In the genomic region with DNA sequence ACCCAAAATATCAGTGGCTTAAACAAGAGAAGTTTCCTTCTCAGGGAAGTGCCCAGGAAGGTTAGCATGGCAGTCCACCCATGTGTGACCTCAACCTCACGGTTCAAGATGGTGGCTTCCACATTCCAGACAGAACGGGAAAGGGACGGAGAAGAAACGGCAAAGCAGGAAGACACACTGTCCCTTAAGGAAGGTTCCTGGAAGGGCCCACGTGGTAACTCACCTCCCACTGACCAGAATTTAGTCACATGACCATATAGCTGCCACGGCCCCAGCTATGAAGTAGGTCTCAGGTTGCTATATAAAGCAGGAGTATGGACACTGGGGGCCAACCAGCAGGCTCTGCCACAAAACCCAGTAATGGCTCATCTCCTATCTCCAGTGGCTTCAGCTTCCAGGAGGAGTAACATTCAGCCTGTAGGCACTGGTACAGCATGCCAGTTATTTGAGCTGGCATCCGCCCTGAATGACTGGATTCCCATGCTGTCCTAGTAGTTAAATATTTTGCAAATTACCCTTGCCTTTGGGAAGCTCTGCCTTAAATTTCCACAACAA, we compare ENCODE assay signal across 1 cellular context.
TF ChIP-seq lines count a peak whose summit lies in the region.

No MANE protein-coding gene starts in this region.

TF ChIP-seq in K562, 482 proteins besides CTCF, POLR2A, EP300 and RAD21 (continued from another document):
- TF ChIP-seq, protein P1, sequence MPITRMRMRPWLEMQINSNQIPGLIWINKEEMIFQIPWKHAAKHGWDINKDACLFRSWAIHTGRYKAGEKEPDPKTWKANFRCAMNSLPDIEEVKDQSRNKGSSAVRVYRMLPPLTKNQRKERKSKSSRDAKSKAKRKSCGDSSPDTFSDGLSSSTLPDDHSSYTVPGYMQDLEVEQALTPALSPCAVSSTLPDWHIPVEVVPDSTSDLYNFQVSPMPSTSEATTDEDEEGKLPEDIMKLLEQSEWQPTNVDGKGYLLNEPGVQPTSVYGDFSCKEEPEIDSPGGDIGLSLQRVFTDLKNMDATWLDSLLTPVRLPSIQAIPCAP (CRISPR knock-in tag; IDR thresholded peaks at IDR 0.05; ENCODE audit: borderline replicate concordance): no peak
- TF ChIP-seq XRCC4 (IDR thresholded peaks at IDR 0.05; ENCODE audit: extremely low read depth, insufficient read depth, insufficient read length) (no peak), SREBF1 (IDR thresholded peaks at IDR 0.05; ENCODE audit: borderline replicate concordance, low read depth, low read length) (no peak), HMG20A (CRISPR knock-in tag; conservative IDR thresholded peaks at IDR 0.05) (no peak), KAT7 (CRISPR knock-in tag; IDR thresholded peaks at IDR 0.05; ENCODE audit: borderline replicate concordance) (no peak), JUN (IDR thresholded peaks at IDR 0.05; ENCODE audit: borderline replicate concordance, low read depth, low read length) (no peak), JUN (CRISPR knock-in tag; IDR thresholded peaks at IDR 0.05; ENCODE audit: borderline replicate concordance) (no peak)
- TF ChIP-seq, protein P2, sequence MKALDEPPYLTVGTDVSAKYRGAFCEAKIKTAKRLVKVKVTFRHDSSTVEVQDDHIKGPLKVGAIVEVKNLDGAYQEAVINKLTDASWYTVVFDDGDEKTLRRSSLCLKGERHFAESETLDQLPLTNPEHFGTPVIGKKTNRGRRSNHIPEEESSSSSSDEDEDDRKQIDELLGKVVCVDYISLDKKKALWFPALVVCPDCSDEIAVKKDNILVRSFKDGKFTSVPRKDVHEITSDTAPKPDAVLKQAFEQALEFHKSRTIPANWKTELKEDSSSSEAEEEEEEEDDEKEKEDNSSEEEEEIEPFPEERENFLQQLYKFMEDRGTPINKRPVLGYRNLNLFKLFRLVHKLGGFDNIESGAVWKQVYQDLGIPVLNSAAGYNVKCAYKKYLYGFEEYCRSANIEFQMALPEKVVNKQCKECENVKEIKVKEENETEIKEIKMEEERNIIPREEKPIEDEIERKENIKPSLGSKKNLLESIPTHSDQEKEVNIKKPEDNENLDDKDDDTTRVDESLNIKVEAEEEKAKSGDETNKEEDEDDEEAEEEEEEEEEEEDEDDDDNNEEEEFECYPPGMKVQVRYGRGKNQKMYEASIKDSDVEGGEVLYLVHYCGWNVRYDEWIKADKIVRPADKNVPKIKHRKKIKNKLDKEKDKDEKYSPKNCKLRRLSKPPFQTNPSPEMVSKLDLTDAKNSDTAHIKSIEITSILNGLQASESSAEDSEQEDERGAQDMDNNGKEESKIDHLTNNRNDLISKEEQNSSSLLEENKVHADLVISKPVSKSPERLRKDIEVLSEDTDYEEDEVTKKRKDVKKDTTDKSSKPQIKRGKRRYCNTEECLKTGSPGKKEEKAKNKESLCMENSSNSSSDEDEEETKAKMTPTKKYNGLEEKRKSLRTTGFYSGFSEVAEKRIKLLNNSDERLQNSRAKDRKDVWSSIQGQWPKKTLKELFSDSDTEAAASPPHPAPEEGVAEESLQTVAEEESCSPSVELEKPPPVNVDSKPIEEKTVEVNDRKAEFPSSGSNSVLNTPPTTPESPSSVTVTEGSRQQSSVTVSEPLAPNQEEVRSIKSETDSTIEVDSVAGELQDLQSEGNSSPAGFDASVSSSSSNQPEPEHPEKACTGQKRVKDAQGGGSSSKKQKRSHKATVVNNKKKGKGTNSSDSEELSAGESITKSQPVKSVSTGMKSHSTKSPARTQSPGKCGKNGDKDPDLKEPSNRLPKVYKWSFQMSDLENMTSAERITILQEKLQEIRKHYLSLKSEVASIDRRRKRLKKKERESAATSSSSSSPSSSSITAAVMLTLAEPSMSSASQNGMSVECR (CRISPR knock-in tag; IDR thresholded peaks at IDR 0.05): 0 out of 2 replicates have a peak, but pooled peaks have one; percentile 34
- TF ChIP-seq, protein P3, sequence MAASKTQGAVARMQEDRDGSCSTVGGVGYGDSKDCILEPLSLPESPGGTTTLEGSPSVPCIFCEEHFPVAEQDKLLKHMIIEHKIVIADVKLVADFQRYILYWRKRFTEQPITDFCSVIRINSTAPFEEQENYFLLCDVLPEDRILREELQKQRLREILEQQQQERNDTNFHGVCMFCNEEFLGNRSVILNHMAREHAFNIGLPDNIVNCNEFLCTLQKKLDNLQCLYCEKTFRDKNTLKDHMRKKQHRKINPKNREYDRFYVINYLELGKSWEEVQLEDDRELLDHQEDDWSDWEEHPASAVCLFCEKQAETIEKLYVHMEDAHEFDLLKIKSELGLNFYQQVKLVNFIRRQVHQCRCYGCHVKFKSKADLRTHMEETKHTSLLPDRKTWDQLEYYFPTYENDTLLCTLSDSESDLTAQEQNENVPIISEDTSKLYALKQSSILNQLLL (CRISPR knock-in tag; IDR thresholded peaks at IDR 0.05; ENCODE audit: borderline replicate concordance): no peak
- TF ChIP-seq, protein P4, sequence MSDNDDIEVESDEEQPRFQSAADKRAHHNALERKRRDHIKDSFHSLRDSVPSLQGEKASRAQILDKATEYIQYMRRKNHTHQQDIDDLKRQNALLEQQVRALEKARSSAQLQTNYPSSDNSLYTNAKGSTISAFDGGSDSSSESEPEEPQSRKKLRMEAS (CRISPR knock-in tag; IDR thresholded peaks at IDR 0.05): peak; percentile 61
- TF ChIP-seq, protein P5, sequence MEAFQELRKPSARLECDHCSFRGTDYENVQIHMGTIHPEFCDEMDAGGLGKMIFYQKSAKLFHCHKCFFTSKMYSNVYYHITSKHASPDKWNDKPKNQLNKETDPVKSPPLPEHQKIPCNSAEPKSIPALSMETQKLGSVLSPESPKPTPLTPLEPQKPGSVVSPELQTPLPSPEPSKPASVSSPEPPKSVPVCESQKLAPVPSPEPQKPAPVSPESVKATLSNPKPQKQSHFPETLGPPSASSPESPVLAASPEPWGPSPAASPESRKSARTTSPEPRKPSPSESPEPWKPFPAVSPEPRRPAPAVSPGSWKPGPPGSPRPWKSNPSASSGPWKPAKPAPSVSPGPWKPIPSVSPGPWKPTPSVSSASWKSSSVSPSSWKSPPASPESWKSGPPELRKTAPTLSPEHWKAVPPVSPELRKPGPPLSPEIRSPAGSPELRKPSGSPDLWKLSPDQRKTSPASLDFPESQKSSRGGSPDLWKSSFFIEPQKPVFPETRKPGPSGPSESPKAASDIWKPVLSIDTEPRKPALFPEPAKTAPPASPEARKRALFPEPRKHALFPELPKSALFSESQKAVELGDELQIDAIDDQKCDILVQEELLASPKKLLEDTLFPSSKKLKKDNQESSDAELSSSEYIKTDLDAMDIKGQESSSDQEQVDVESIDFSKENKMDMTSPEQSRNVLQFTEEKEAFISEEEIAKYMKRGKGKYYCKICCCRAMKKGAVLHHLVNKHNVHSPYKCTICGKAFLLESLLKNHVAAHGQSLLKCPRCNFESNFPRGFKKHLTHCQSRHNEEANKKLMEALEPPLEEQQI (IDR thresholded peaks at IDR 0.05): no peak
- TF ChIP-seq, protein P6, sequence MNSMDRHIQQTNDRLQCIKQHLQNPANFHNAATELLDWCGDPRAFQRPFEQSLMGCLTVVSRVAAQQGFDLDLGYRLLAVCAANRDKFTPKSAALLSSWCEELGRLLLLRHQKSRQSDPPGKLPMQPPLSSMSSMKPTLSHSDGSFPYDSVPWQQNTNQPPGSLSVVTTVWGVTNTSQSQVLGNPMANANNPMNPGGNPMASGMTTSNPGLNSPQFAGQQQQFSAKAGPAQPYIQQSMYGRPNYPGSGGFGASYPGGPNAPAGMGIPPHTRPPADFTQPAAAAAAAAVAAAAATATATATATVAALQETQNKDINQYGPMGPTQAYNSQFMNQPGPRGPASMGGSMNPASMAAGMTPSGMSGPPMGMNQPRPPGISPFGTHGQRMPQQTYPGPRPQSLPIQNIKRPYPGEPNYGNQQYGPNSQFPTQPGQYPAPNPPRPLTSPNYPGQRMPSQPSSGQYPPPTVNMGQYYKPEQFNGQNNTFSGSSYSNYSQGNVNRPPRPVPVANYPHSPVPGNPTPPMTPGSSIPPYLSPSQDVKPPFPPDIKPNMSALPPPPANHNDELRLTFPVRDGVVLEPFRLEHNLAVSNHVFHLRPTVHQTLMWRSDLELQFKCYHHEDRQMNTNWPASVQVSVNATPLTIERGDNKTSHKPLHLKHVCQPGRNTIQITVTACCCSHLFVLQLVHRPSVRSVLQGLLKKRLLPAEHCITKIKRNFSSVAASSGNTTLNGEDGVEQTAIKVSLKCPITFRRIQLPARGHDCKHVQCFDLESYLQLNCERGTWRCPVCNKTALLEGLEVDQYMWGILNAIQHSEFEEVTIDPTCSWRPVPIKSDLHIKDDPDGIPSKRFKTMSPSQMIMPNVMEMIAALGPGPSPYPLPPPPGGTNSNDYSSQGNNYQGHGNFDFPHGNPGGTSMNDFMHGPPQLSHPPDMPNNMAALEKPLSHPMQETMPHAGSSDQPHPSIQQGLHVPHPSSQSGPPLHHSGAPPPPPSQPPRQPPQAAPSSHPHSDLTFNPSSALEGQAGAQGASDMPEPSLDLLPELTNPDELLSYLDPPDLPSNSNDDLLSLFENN (IDR thresholded peaks at IDR 0.05; ENCODE audit: low read depth in 2 of 2, low read length in 2 of 2): no peak
